In genomic region chr2:78646533-78646932, GRCh38 we compare ENCODE assay signal across 22 cellular contexts.
"Had no signal": no experiment of that assay in that cellular context is flagged by ENCODE, and none has a peak within 500 bp of the region (broad histone marks: within the 10 kb centered on the region; RNA-seq: fewer than 3 reads in every experiment).

No MANE protein-coding gene starts in this region.

- H3K9me3 ChIP-seq: esophagus muscularis mucosa, heart right ventricle, left lung, lower lobe of right lung, mucosa of descending colon had no signal

- H3K27me3 ChIP-seq: dorsolateral prefrontal cortex, esophagus muscularis mucosa, foreskin keratinocyte, heart right ventricle, left lung had no signal

- H3K27ac ChIP-seq: coronary artery, dorsolateral prefrontal cortex, esophagus muscularis mucosa, foreskin keratinocyte, heart right ventricle, left lung, lower lobe of right lung had no signal

- H3K4me3 ChIP-seq: coronary artery, dorsolateral prefrontal cortex, esophagus muscularis mucosa, heart right ventricle, left lung, lower lobe of right lung, mucosa of descending colon had no signal

- H3K36me3 ChIP-seq: esophagus muscularis mucosa, heart right ventricle, left lung, lower lobe of right lung had no signal

- ATAC-seq: foreskin keratinocyte, heart right ventricle, left cardiac atrium, left lung, left ventricle myocardium superior, lower lobe of right lung, mucosa of descending colon had no signal

- DNase-seq: dermis blood vessel endothelial cell; dorsolateral prefrontal cortex; effector CD4-positive, alpha-beta T cell; effector memory CD4-positive, alpha-beta T cell; foreskin keratinocyte; glutamatergic neuron; head of caudate nucleus; heart right ventricle; hippocampal formation; left cardiac atrium; left lung; left ventricle myocardium superior; lower lobe of right lung; mesenchymal stem cell; mucosa of descending colon had no signal

- H3K4me1 ChIP-seq: esophagus muscularis mucosa, foreskin keratinocyte, heart right ventricle, left lung, lower lobe of right lung had no signal

- FAIRE-seq: colon, endothelial cell of umbilical vein, frontal cortex, islet of Langerhans, keratinocyte had no signal
